Comparison of ENCODE assay signal across 1 cellular context in the genomic region with DNA sequence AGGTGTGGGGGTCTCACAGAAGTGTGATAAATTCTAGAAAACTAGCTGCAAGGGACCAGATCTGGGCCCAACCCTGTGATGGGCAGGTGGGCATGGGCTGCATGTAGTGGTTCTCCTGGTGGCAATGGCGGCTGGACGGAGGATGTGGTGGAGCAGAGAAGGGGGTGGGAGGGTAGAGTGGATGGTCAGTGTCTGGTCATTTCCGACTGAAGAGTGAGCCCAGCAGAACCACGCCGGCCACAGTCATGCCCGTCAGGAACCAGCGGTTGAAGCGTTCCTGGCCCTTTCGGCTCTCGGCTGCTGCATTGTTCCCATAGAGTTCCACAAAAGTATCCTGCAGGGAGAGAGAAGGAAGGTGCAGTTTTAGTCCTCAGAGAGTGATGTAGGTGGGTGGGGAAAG.
A peak's percentile ranks its signal among the peaks of the same experiment; 100 is the strongest.
TF ChIP-seq lines count a peak whose summit lies in the region.

No MANE protein-coding gene starts in this region.

TF ChIP-seq in HepG2, 621 proteins besides CTCF, POLR2A, EP300 and RAD21 (continued from another document):
- TF ChIP-seq SNAPC4 (CRISPR knock-in tag; IDR thresholded peaks at IDR 0.05) (no peak), ZBTB7A (CRISPR knock-in tag; IDR thresholded peaks at IDR 0.05) (peak; percentile 45; the same call in 1 of the 2 replicates), DMAP1 (CRISPR knock-in tag; IDR thresholded peaks at IDR 0.05) (no peak), ZNF788 (CRISPR knock-in tag; IDR thresholded peaks at IDR 0.05; ENCODE audit: borderline replicate concordance) (0 out of 2 replicates have a peak, but pooled peaks have one; percentile 10), PCBP1 (IDR thresholded peaks at IDR 0.05; ENCODE audit: borderline replicate concordance, low read depth, low read length) (no peak), THYN1 (CRISPR knock-in tag; IDR thresholded peaks at IDR 0.05; ENCODE audit: borderline replicate concordance, low read depth) (no peak), ZNF784 (CRISPR knock-in tag; IDR thresholded peaks at IDR 0.05; ENCODE audit: borderline replicate concordance) (0 out of 2 replicates have a peak, but pooled peaks have one; percentile 21), DMTF1 (CRISPR knock-in tag; IDR thresholded peaks at IDR 0.05) (no peak), AGO2 (optimal IDR thresholded peaks at IDR 0.05; ENCODE audit: low read depth, low read length) (peak; percentile 81), GABPB1 (CRISPR knock-in tag; IDR thresholded peaks at IDR 0.05) (no peak), ZNF781 (CRISPR knock-in tag; IDR thresholded peaks at IDR 0.05; ENCODE audit: borderline replicate concordance, not compliant biosample characterization) (no peak), TBX3 (IDR thresholded peaks at IDR 0.05; ENCODE audit: borderline replicate concordance) (no peak), ZNF777 (CRISPR knock-in tag; IDR thresholded peaks at IDR 0.05) (no peak), ZNF17 (CRISPR knock-in tag; IDR thresholded peaks at IDR 0.05) (no peak), MBD4 (IDR thresholded peaks at IDR 0.05; ENCODE audit: borderline replicate concordance, low read length) (no peak), NR2F2 (IDR thresholded peaks at IDR 0.05; ENCODE audit: borderline replicate concordance, low read depth) (no peak), HNRNPL (IDR thresholded peaks at IDR 0.05; ENCODE audit: low read depth, low read length) (0 out of 2 replicates have a peak, but pooled peaks have one; percentile 61), SRSF4 (IDR thresholded peaks at IDR 0.05; ENCODE audit: low read depth, low read length, poor library complexity, severe bottlenecking) (no peak)
- TF ChIP-seq, protein P1, sequence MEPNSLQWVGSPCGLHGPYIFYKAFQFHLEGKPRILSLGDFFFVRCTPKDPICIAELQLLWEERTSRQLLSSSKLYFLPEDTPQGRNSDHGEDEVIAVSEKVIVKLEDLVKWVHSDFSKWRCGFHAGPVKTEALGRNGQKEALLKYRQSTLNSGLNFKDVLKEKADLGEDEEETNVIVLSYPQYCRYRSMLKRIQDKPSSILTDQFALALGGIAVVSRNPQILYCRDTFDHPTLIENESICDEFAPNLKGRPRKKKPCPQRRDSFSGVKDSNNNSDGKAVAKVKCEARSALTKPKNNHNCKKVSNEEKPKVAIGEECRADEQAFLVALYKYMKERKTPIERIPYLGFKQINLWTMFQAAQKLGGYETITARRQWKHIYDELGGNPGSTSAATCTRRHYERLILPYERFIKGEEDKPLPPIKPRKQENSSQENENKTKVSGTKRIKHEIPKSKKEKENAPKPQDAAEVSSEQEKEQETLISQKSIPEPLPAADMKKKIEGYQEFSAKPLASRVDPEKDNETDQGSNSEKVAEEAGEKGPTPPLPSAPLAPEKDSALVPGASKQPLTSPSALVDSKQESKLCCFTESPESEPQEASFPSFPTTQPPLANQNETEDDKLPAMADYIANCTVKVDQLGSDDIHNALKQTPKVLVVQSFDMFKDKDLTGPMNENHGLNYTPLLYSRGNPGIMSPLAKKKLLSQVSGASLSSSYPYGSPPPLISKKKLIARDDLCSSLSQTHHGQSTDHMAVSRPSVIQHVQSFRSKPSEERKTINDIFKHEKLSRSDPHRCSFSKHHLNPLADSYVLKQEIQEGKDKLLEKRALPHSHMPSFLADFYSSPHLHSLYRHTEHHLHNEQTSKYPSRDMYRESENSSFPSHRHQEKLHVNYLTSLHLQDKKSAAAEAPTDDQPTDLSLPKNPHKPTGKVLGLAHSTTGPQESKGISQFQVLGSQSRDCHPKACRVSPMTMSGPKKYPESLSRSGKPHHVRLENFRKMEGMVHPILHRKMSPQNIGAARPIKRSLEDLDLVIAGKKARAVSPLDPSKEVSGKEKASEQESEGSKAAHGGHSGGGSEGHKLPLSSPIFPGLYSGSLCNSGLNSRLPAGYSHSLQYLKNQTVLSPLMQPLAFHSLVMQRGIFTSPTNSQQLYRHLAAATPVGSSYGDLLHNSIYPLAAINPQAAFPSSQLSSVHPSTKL (CRISPR knock-in tag; IDR thresholded peaks at IDR 0.05) = no peak
- TF ChIP-seq, protein P2, sequence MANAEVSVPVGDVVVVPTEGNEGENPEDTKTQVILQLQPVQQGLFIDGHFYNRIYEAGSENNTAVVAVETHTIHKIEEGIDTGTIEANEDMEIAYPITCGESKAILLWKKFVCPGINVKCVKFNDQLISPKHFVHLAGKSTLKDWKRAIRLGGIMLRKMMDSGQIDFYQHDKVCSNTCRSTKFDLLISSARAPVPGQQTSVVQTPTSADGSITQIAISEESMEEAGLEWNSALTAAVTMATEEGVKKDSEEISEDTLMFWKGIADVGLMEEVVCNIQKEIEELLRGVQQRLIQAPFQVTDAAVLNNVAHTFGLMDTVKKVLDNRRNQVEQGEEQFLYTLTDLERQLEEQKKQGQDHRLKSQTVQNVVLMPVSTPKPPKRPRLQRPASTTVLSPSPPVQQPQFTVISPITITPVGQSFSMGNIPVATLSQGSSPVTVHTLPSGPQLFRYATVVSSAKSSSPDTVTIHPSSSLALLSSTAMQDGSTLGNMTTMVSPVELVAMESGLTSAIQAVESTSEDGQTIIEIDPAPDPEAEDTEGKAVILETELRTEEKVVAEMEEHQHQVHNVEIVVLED (CRISPR knock-in tag; IDR thresholded peaks at IDR 0.05; ENCODE audit: borderline replicate concordance) = no peak
- TF ChIP-seq, protein P3, sequence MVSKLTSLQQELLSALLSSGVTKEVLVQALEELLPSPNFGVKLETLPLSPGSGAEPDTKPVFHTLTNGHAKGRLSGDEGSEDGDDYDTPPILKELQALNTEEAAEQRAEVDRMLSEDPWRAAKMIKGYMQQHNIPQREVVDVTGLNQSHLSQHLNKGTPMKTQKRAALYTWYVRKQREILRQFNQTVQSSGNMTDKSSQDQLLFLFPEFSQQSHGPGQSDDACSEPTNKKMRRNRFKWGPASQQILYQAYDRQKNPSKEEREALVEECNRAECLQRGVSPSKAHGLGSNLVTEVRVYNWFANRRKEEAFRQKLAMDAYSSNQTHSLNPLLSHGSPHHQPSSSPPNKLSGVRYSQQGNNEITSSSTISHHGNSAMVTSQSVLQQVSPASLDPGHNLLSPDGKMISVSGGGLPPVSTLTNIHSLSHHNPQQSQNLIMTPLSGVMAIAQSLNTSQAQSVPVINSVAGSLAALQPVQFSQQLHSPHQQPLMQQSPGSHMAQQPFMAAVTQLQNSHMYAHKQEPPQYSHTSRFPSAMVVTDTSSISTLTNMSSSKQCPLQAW (CRISPR knock-in tag; IDR thresholded peaks at IDR 0.05) = no peak
